Comparison of ENCODE assay signal across 1 cellular context in genomic region chr15:31313223-31313622, GRCh38.
A peak's percentile ranks its signal among the peaks of the same experiment; 100 is the strongest.
TF ChIP-seq lines count a peak whose summit lies in the region.

No MANE protein-coding gene starts in this region.

TF ChIP-seq in HEK293, 187 proteins besides CTCF, POLR2A, EP300 and RAD21 (continued from another document):
- TF ChIP-seq, protein P1, sequence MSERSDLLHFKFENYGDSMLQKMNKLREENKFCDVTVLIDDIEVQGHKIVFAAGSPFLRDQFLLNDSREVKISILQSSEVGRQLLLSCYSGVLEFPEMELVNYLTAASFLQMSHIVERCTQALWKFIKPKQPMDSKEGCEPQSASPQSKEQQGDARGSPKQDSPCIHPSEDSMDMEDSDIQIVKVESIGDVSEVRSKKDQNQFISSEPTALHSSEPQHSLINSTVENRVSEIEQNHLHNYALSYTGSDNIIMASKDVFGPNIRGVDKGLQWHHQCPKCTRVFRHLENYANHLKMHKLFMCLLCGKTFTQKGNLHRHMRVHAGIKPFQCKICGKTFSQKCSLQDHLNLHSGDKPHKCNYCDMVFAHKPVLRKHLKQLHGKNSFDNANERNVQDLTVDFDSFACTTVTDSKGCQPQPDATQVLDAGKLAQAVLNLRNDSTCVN (tag by site-specific recombination; optimal IDR thresholded peaks at IDR 0.05), result no peak
- 0 out of 2 replicates have a peak, but pooled peaks have one; percentile 70 for TF ChIP-seq ZNF280D (tag by site-specific recombination; IDR thresholded peaks at IDR 0.05)
- no peak for TF ChIP-seq BCL11A (tag by site-specific recombination; IDR thresholded peaks at IDR 0.05; ENCODE audit: low read depth)
- TF ChIP-seq ZNF501 (tag by site-specific recombination; IDR thresholded peaks at IDR 0.05), result no peak
